ENCODE assay signal across 24 cellular contexts in genomic region chr16:46907061-46907774, GRCh38. TPM values are rescaled to one million over a fixed set of nuclear protein-coding genes. Genes with fewer than 3 reads are reported as not detected.
DNase-seq lines count a peak whose midpoint lies in the region; ATAC-seq, FAIRE-seq and TF ChIP-seq lines count a peak whose summit lies in the region.
"Had no signal": no experiment of that assay in that cellular context is flagged by ENCODE, and none has a peak within 500 bp of the region (broad histone marks: within the 10 kb centered on the region; RNA-seq: fewer than 3 reads in every experiment).

No MANE protein-coding gene starts in this region.

- no peak overlapping the region for H4K8ac ChIP-seq in trophoblast cell (ENCODE audit: low read depth, low read length)

- H4K12ac ChIP-seq in trophoblast cell (ENCODE audit: low read depth, low read length) = no peak overlapping the region

- no peak overlapping the region for H2AK5ac ChIP-seq in trophoblast cell (ENCODE audit: low read length)

- H3K9ac ChIP-seq in neural progenitor cell = no peak overlapping the region
- H3K9ac ChIP-seq in trophoblast cell (ENCODE audit: low read length) = no peak overlapping the region

- H3K4ac ChIP-seq in trophoblast cell (ENCODE audit: low read depth, low read length) = no peak overlapping the region

- DNase-seq in Right ventricle myocardium inferior (ENCODE audit: missing footprints) = no peak
- no peak for DNase-seq in cardiac septum (ENCODE audit: low spot score)
- DNase-seq in bronchial epithelial cell (ENCODE audit: low read depth) = no peak
- no peak for DNase-seq in neural progenitor cell (ENCODE audit: low spot score)
- DNase-seq in type B pancreatic cell (ENCODE audit: extremely low spot score, unreplicated experiment) = no peak
- DNase-seq in trophoblast cell = no peak
- DNase-seq in HTR-8/SVneo (ENCODE audit: insufficient read length, low spot score) = no peak
- DNase-seq in HCEC 1CT = no peak
- DNase-seq: activated B cell treated with CpG ODN at 0.5 μM for 24 hours; activated T-cell treated with anti-CD3 and anti-CD28 coated beads, Interleukin-2, amount 50 U/mL, for 72 hours; CD4-positive, CD25-positive, alpha-beta regulatory T cell; left colon; MG63; NCI-H1436; NCI-H2171; NCI-H526; SHP77; stimulated activated CD4-positive, alpha-beta T cell treated with anti-CD3 and anti-CD28 coated beads, Interleukin-15, amount 100 ng/mL, for 24 hours; stimulated activated naive B cell treated with anti-CD40 and anti-IgM and Interleukin-4, amounts not matched to agents 10 μg/mL and 1 μg/mL and 100 μg/mL, for 72 hours; uterus had no signal

- no peak overlapping the region for H3K4me3 ChIP-seq in bronchial epithelial cell (ENCODE audit: low read depth, low read length)
- H3K4me3 ChIP-seq in neural progenitor cell = no peak overlapping the region
- no peak overlapping the region for H3K4me3 ChIP-seq in trophoblast cell (ENCODE audit: low read depth, low read length)
- H3K4me3 ChIP-seq: breast epithelium, MG63, uterus had no signal

- H3K14ac ChIP-seq in trophoblast cell (ENCODE audit: low read length) = no peak overlapping the region

- H2BK12ac ChIP-seq in trophoblast cell (ENCODE audit: low read length) = no peak overlapping the region

- H3K79me1 ChIP-seq in trophoblast cell (ENCODE audit: low read length) = peaks cover 6% of the 10 kb centered on the region

- H3K4me1 Mint-ChIP-seq in neural progenitor cell (peaks cover 9% of the 10 kb centered on the region), type B pancreatic cell (ENCODE audit: unreplicated experiment) (peaks cover 5% of the 10 kb centered on the region)

- FAIRE-seq in bronchial epithelial cell (lab: Jason Lieb, UNC) (peak; percentile 76), HTR-8/SVneo (lab: Jason Lieb, UNC) (no peak)
- FAIRE-seq: GM12892 had no signal

- H3K27me3 ChIP-seq in bronchial epithelial cell (ENCODE audit: control insufficient read depth, insufficient read depth, low read length) (no peaks in the 10 kb centered on the region), neural progenitor cell (no peaks in the 10 kb centered on the region), trophoblast cell (ENCODE audit: insufficient read depth, low read length) (no peaks in the 10 kb centered on the region)
- H3K27me3 ChIP-seq: breast epithelium, MG63, uterus had no signal

- peaks cover 29% of the 10 kb centered on the region for H3K36me3 Mint-ChIP-seq in neural progenitor cell
- H3K36me3 Mint-ChIP-seq in type B pancreatic cell = peaks cover 7% of the 10 kb centered on the region
- H3K36me3 Mint-ChIP-seq: CD4-positive, CD25-positive, alpha-beta regulatory T cell; IgD-negative memory B cell; stimulated activated naive B cell treated with anti-CD40 and anti-IgM and Interleukin-4, amounts not matched to agents 10 μg/mL and 1 μg/mL and 100 μg/mL, for 72 hours had no signal

- no peak overlapping the region for H3K23ac ChIP-seq in trophoblast cell (ENCODE audit: low read length)

- WGBS in trophoblast cell (ENCODE audit: extremely low coverage, insufficient coverage, insufficient read length) = no CpG with 5 or more reads among the region's 12 CpGs

- H3K79me2 ChIP-seq in neural progenitor cell (ENCODE audit: low read depth) (no peaks in the 10 kb centered on the region), trophoblast cell (ENCODE audit: control insufficient read depth, insufficient read depth, low read length, poor library complexity) (no peaks in the 10 kb centered on the region)

- H3K4me3 Mint-ChIP-seq in neural progenitor cell (no peak overlapping the region), type B pancreatic cell (no peak overlapping the region)
- H3K4me3 Mint-ChIP-seq: activated B cell treated with CpG ODN at 0.5 μM for 24 hours; activated T-cell treated with anti-CD3 and anti-CD28 coated beads, Interleukin-2, amount 50 U/mL, for 72 hours; CD4-positive, CD25-positive, alpha-beta regulatory T cell; stimulated activated naive B cell treated with anti-CD40 and anti-IgM and Interleukin-4, amounts not matched to agents 10 μg/mL and 1 μg/mL and 100 μg/mL, for 72 hours had no signal

- no peaks in the 10 kb centered on the region for H3K9me3 Mint-ChIP-seq in neural progenitor cell
- no peaks in the 10 kb centered on the region for H3K9me3 Mint-ChIP-seq in type B pancreatic cell
- H3K9me3 Mint-ChIP-seq: activated B cell treated with CpG ODN at 0.5 μM for 24 hours; activated T-cell treated with anti-CD3 and anti-CD28 coated beads, Interleukin-2, amount 50 U/mL, for 72 hours; CD4-positive, CD25-positive, alpha-beta regulatory T cell; IgD-negative memory B cell; stimulated activated naive B cell treated with anti-CD40 and anti-IgM and Interleukin-4, amounts not matched to agents 10 μg/mL and 1 μg/mL and 100 μg/mL, for 72 hours had no signal

- H4K91ac ChIP-seq in trophoblast cell (ENCODE audit: low read depth, low read length) = no peak overlapping the region

- H2AFZ ChIP-seq in neural progenitor cell (replicated peaks) (no peak overlapping the region), trophoblast cell (ENCODE audit: insufficient read depth, low read length, poor library complexity) (no peak overlapping the region)

- H3K9me3 ChIP-seq in neural progenitor cell (ENCODE audit: low read depth) (no peaks in the 10 kb centered on the region), trophoblast cell (ENCODE audit: insufficient read depth, low read depth, low read length) (peaks cover 2% of the 10 kb centered on the region)
- H3K9me3 ChIP-seq: breast epithelium, MG63, uterus had no signal

- no peak overlapping the region for H2BK120ac ChIP-seq in trophoblast cell (ENCODE audit: insufficient read depth, low read length, poor library complexity)

- H4K20me1 ChIP-seq in neural progenitor cell (ENCODE audit: low read depth) = peaks cover 8% of the 10 kb centered on the region

- H3K18ac ChIP-seq in trophoblast cell (ENCODE audit: low read length) = no peak overlapping the region

- H3K27ac Mint-ChIP-seq in neural progenitor cell (peak overlapping the region; percentile 18), type B pancreatic cell (peak overlapping the region; percentile 28)
- H3K27ac Mint-ChIP-seq: activated B cell treated with CpG ODN at 0.5 μM for 24 hours; activated T-cell treated with anti-CD3 and anti-CD28 coated beads, Interleukin-2, amount 50 U/mL, for 72 hours; CD4-positive, CD25-positive, alpha-beta regulatory T cell had no signal

- peaks cover 42% of the 10 kb centered on the region for H3K36me3 ChIP-seq in bronchial epithelial cell (ENCODE audit: control insufficient read depth, insufficient read depth, low read length)
- no peaks in the 10 kb centered on the region for H3K36me3 ChIP-seq in neural progenitor cell
- peaks cover 37 to 43% of the 10 kb centered on the region in 2 experiments for H3K36me3 ChIP-seq in trophoblast cell (ENCODE audit: control insufficient read depth in 1 of 2, insufficient read depth in 2 of 2, low read length in 2 of 2)
- H3K36me3 ChIP-seq: breast epithelium, uterus had no signal

- H3K4me1 ChIP-seq in neural progenitor cell (no peaks in the 10 kb centered on the region), trophoblast cell (ENCODE audit: control insufficient read depth in 1 of 2, insufficient read depth in 2 of 2, low read length in 2 of 2) (peaks cover 3 to 6% of the 10 kb centered on the region in 2 experiments)
- H3K4me1 ChIP-seq: breast epithelium, uterus had no signal

- H2BK5ac ChIP-seq in trophoblast cell (ENCODE audit: low read depth, low read length, poor library complexity) = no peak overlapping the region

- TF ChIP-seq CTCF in bronchial epithelial cell (IDR thresholded peaks at IDR 0.05; ENCODE audit: insufficient read depth, low read length, severe bottlenecking) = no peak
- no peak for TF ChIP-seq CTCF in neural progenitor cell (IDR thresholded peaks at IDR 0.05)
- no peak for TF ChIP-seq CTCF in type B pancreatic cell (conservative IDR thresholded peaks at IDR 0.05)

- H3K4me2 ChIP-seq in neural progenitor cell = no peak overlapping the region
- no peak overlapping the region for H3K4me2 ChIP-seq in trophoblast cell (ENCODE audit: low read length)

- H3K27me3 Mint-ChIP-seq in neural progenitor cell (ENCODE audit: insufficient read depth, low read depth) (peaks cover 4% of the 10 kb centered on the region), type B pancreatic cell (no peaks in the 10 kb centered on the region)
- H3K27me3 Mint-ChIP-seq: activated B cell treated with CpG ODN at 0.5 μM for 24 hours; IgD-negative memory B cell; stimulated activated naive B cell treated with anti-CD40 and anti-IgM and Interleukin-4, amounts not matched to agents 10 μg/mL and 1 μg/mL and 100 μg/mL, for 72 hours had no signal

- H3F3A ChIP-seq in neural progenitor cell (ENCODE audit: low read depth) = peaks cover 14% of the 10 kb centered on the region

- H3K27ac ChIP-seq in neural progenitor cell = no peak overlapping the region
- H3K27ac ChIP-seq in trophoblast cell (ENCODE audit: low read depth, low read length) = no peak overlapping the region
- H3K27ac ChIP-seq: uterus had no signal

- intact Hi-C loops in Right ventricle myocardium inferior (cut with DNase I) = no loop called here
- intact Hi-C loops in cardiac septum (cut with DNase I) = loop anchor here (5.0 kb wide), 1 partner anchor 230 kb away; no protein-coding TSS in a partner anchor

- peak; percentile 43 for ATAC-seq in Right ventricle myocardium inferior
- ATAC-seq: activated T-cell treated with anti-CD3 and anti-CD28 coated beads, Interleukin-2, amount 50 U/mL, for 72 hours; esophagus mucosa; left colon; stimulated activated naive B cell treated with anti-CD40 and anti-IgM and Interleukin-4, amounts not matched to agents 10 μg/mL and 1 μg/mL and 100 μg/mL, for 72 hours had no signal

RNA-seq across cellular contexts. Expression of gene GPT2, which starts 23.1 kb away (rescaled TPM):
- total RNA-seq in Right ventricle myocardium inferior = 21.9 TPM
- total RNA-seq in cardiac septum = 7.3 TPM
- total RNA-seq in bronchial epithelial cell = 41.3 and 48.0 TPM in 2 replicates
- 21.6 and 37.7 TPM in 2 replicates for total RNA-seq in neural progenitor cell (ENCODE audit: low replicate concordance)
- 28.6 and 47.8 TPM in 2 replicates for total RNA-seq in type B pancreatic cell (ENCODE audit: low replicate concordance)
- 73.2 and 77.7 TPM in 2 replicates for polyA plus RNA-seq in trophoblast cell (2013)
